Comparison of ENCODE assay signal across 8 cellular contexts in genomic region chr14:103385994-103386491, GRCh38. TPM values are rescaled to one million over a fixed set of nuclear protein-coding genes. Genes with fewer than 3 reads are reported as not detected.
A peak's percentile ranks its signal among the peaks of the same experiment; 100 is the strongest.
DNase-seq lines count a peak whose midpoint lies in the region; ATAC-seq and TF ChIP-seq lines count a peak whose summit lies in the region.

No MANE protein-coding gene starts in this region.

- DNase-seq in T-helper 1 cell (peak in 4 of 5 donors; percentile 15 to 45 (median 24)), breast epithelium (ENCODE audit: low spot score in 2 of 2) (no peak), kidney glomerular epithelial cell (lab: John Stamatoyannopoulos, UW) (peak; percentile 42), NCI-H2029 treated with DMSO at 0.1 percent for 48 hours (lab: John Stamatoyannopoulos, UW) (no peak)
- DNase-seq in stimulated activated CD4-positive, alpha-beta T cell treated with anti-CD3 and anti-CD28 coated beads, Interleukin-4, amount 100 ng/mL, for 24 hours, result peak; percentile 32

- intact Hi-C loops in breast epithelium (cut with DNase I; ENCODE audit: low total_unique reads), result no loop called here

- no peaks in the 10 kb centered on the region for H3K9me3 ChIP-seq in breast epithelium

- H3K4me3 ChIP-seq in breast epithelium, result peak overlapping the region; percentile 81 to 99 (median 99)

- ATAC-seq in GM18867 (IDR thresholded peaks at IDR 0.05; ENCODE audit: unreplicated experiment) (peak; percentile 1), HG03139 (IDR thresholded peaks at IDR 0.05; ENCODE audit: unreplicated experiment) (peak; percentile 9), GM18868 (IDR thresholded peaks at IDR 0.05; ENCODE audit: unreplicated experiment) (no peak)

- H3K36me3 ChIP-seq in breast epithelium, result no peaks in the 10 kb centered on the region

- no peaks in the 10 kb centered on the region for H3K27me3 ChIP-seq in breast epithelium

- peak overlapping the region; percentile 98 to 99 for H3K27ac ChIP-seq in breast epithelium

- no peak for TF ChIP-seq CTCF in breast epithelium (IDR thresholded peaks at IDR 0.05)

- peaks cover 0 to 5% of the 10 kb centered on the region in 2 donors for H3K4me1 ChIP-seq in breast epithelium

- TF ChIP-seq POLR2A in breast epithelium (IDR thresholded peaks at IDR 0.05), result no peak

RNA-seq across cellular contexts. Expression of gene MARK3, which starts 0.8 kb away (rescaled TPM):
- 100 to 1,000 TPM in 1 of 3 donors, 10 to 100 TPM in 2; 70.2 to 107 (median 87.5) TPM for total RNA-seq in breast epithelium

RNA-seq across cellular contexts. Expression of gene EIF5, which starts 52.0 kb away (rescaled TPM):
- 100 to 1,000 TPM; 143 to 254 (median 150) TPM for total RNA-seq in breast epithelium

Comparison
In these comparisons a context has a peak if more than half of its experiments do, and no peak if none do; other contexts are left out.
1. DNase-seq: peak in T-helper 1 cell (4 of 5), kidney glomerular epithelial cell (single experiment) and stimulated activated CD4-positive, alpha-beta T cell treated with anti-CD3 and anti-CD28 coated beads, Interleukin-4, amount 100 ng/mL, for 24 hours (single experiment); none in breast epithelium (0 of 2) and NCI-H2029 treated with DMSO at 0.1 percent for 48 hours (single experiment).